17 cellular contexts compared by ENCODE assay signal in the genomic region with DNA sequence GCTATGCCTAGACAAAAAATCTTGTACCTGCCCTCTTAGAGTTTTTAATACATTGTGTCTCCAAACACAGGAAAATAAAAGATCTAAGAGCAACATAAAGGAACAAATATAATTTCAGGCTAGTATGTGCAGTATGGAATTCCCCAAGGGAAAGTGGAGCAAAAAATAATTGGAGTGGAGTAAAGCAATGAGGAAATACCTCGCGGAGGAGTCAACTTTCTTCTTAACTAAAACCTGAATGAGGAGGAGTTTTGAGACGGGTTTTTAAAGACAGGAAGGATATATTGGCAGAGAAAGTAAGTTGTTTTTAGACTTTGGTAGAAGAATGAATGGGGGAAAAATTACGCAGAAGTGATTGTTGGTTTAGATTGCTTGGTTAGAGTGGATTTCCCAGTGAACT. TPM values are rescaled to one million over a fixed set of nuclear protein-coding genes. Genes with fewer than 3 reads are reported as not detected.
DNase-seq lines count a peak whose midpoint lies in the region; ATAC-seq and TF ChIP-seq lines count a peak whose summit lies in the region.
"Had no signal": no experiment of that assay in that cellular context is flagged by ENCODE, and none has a peak within 500 bp of the region (broad histone marks: within the 10 kb centered on the region; RNA-seq: fewer than 3 reads in every experiment).

No MANE protein-coding gene starts in this region.

- no TSS peak for BruUV-seq in PC-9 (replicated peaks; lab: Mats Ljungman, UMichigan)

- H3K4me3 ChIP-seq in PC-9, result no peak overlapping the region
- H3K4me3 ChIP-seq: cardiac muscle cell, vagina had no signal

- H4K20me1 ChIP-seq in PC-9 (ENCODE audit: insufficient read depth), result no peaks in the 10 kb centered on the region

- intact Hi-C loops in PC-9 (cut with micrococcal nuclease; ENCODE audit: unreplicated experiment), result no loop called here

- H2AFZ ChIP-seq in PC-9, result no peak overlapping the region

- no peak overlapping the region for H3K4me2 ChIP-seq in PC-9

- H3K27ac Mint-ChIP-seq in activated T-cell treated with anti-CD3 and anti-CD28 coated beads, Interleukin-2, amount 50 U/mL, for 24 hours, result peak overlapping the region; percentile 37
- peak overlapping the region; percentile 4 to 8 for H3K27ac Mint-ChIP-seq in T-cell
- peak overlapping the region; percentile 6 for H3K27ac Mint-ChIP-seq in stimulated activated naive B cell treated with anti-CD40 and anti-IgM and Interleukin-4, amounts not matched to agents 10 μg/mL and 1 μg/mL and 100 μg/mL, for 72 hours

- H3K79me2 ChIP-seq in PC-9 (ENCODE audit: low read depth), result peaks cover 57% of the 10 kb centered on the region

- peaks cover 94% of the 10 kb centered on the region for H3K36me3 Mint-ChIP-seq in activated T-cell treated with anti-CD3 and anti-CD28 coated beads, Interleukin-2, amount 50 U/mL, for 24 hours (ENCODE audit: low read depth)
- H3K36me3 Mint-ChIP-seq in T-cell, result peaks cover 62% of the 10 kb centered on the region
- peaks cover 48 to 72% of the 10 kb centered on the region in 2 donors for H3K36me3 Mint-ChIP-seq in stimulated activated naive B cell treated with anti-CD40 and anti-IgM and Interleukin-4, amounts not matched to agents 10 μg/mL and 1 μg/mL and 100 μg/mL, for 72 hours

- TF ChIP-seq CTCF in PC-9 (conservative IDR thresholded peaks at IDR 0.05), result no peak

- no peaks in the 10 kb centered on the region for H3K27me3 ChIP-seq in PC-9 (ENCODE audit: insufficient read depth, low read depth)
- H3K27me3 ChIP-seq: cardiac muscle cell, vagina had no signal

- POLR2A ChIA-PET in T-cell (lab: Charles Lee), result no interaction called here
- POLR2A ChIA-PET in PC-9 (lab: Charles Lee; ENCODE audit: unreplicated experiment), result no interaction called here

- peaks cover 20% of the 10 kb centered on the region for H3K9me3 Mint-ChIP-seq in activated T-cell treated with anti-CD3 and anti-CD28 coated beads, Interleukin-2, amount 50 U/mL, for 24 hours
- peaks cover 4 to 21% (median 13%) of the 10 kb centered on the region in 3 donors for H3K9me3 Mint-ChIP-seq in T-cell
- H3K9me3 Mint-ChIP-seq in stimulated activated naive B cell treated with anti-CD40 and anti-IgM and Interleukin-4, amounts not matched to agents 10 μg/mL and 1 μg/mL and 100 μg/mL, for 72 hours, result peaks cover 10 to 25% of the 10 kb centered on the region in 2 donors

- CTCF ChIA-PET in T-cell (lab: Charles Lee), result no interaction called here
- CTCF ChIA-PET in PC-9 (lab: Charles Lee), result no interaction called here

- peaks cover 61% of the 10 kb centered on the region; the same call in 1 of the 2 replicates for H3K36me3 ChIP-seq in PC-9 (ENCODE audit: low read depth)
- H3K36me3 ChIP-seq: cardiac muscle cell, vagina had no signal

- H3F3A ChIP-seq in PC-9 (ENCODE audit: insufficient read depth, low read depth), result peaks cover 6% of the 10 kb centered on the region

- no peak for DNase-seq in activated T-cell treated with anti-CD3 and anti-CD28 coated beads, Interleukin-2, amount 50 U/mL, for 24 hours
- DNase-seq in activated T-cell treated with anti-CD3 and anti-CD28 coated beads, Interleukin-2, amount 50 U/mL, for 1 hour, result no peak
- DNase-seq in T-cell (no peak), dermis blood vessel endothelial cell (peak; percentile 41), PC-9 (no peak)
- DNase-seq in stimulated activated naive B cell treated with anti-CD40 and anti-IgM and Interleukin-4, amounts not matched to agents 10 μg/mL and 1 μg/mL and 100 μg/mL, for 72 hours, result no peak
- DNase-seq in effector CD8-positive, alpha-beta T cell (lab: John Stamatoyannopoulos, UW), result no peak
- DNase-seq: effector CD4-positive, alpha-beta T cell; islet precursor cell; Karpas-422; mesenchymal stem cell; NCI-H1092 treated with DMSO at 0.1 percent for 48 hours; NCI-H2107; NCI-H774 had no signal

- H3K4me1 ChIP-seq in PC-9 (replicated peaks; ENCODE audit: insufficient read depth), result no peaks in the 10 kb centered on the region

- peak overlapping the region; percentile 8 for H3K4me3 Mint-ChIP-seq in activated T-cell treated with anti-CD3 and anti-CD28 coated beads, Interleukin-2, amount 50 U/mL, for 24 hours
- peak overlapping the region in 1 of 3 donors; percentile 43 for H3K4me3 Mint-ChIP-seq in T-cell
- peak overlapping the region in 1 of 2 donors; percentile 8 for H3K4me3 Mint-ChIP-seq in stimulated activated naive B cell treated with anti-CD40 and anti-IgM and Interleukin-4, amounts not matched to agents 10 μg/mL and 1 μg/mL and 100 μg/mL, for 72 hours

- peaks cover 70% of the 10 kb centered on the region for H3K4me1 Mint-ChIP-seq in activated T-cell treated with anti-CD3 and anti-CD28 coated beads, Interleukin-2, amount 50 U/mL, for 24 hours (ENCODE audit: low read depth)
- peaks cover 54 to 64% (median 57%) of the 10 kb centered on the region in 3 donors for H3K4me1 Mint-ChIP-seq in T-cell
- H3K4me1 Mint-ChIP-seq in stimulated activated naive B cell treated with anti-CD40 and anti-IgM and Interleukin-4, amounts not matched to agents 10 μg/mL and 1 μg/mL and 100 μg/mL, for 72 hours, result peaks cover 18 to 45% of the 10 kb centered on the region in 2 donors

- no peak overlapping the region for H3K27ac ChIP-seq in PC-9
- H3K27ac ChIP-seq: vagina had no signal

- H3K27me3 Mint-ChIP-seq in activated T-cell treated with anti-CD3 and anti-CD28 coated beads, Interleukin-2, amount 50 U/mL, for 24 hours, result no peaks in the 10 kb centered on the region
- H3K27me3 Mint-ChIP-seq in T-cell, result no peaks in the 10 kb centered on the region
- H3K27me3 Mint-ChIP-seq in stimulated activated naive B cell treated with anti-CD40 and anti-IgM and Interleukin-4, amounts not matched to agents 10 μg/mL and 1 μg/mL and 100 μg/mL, for 72 hours, result no peaks in the 10 kb centered on the region

- no peaks in the 10 kb centered on the region for H3K9me2 ChIP-seq in PC-9 (ENCODE audit: insufficient read depth)

- H3K9me3 ChIP-seq in PC-9 (ENCODE audit: insufficient read depth, low read depth), result peaks cover 18% of the 10 kb centered on the region; the same call in 1 of the 2 replicates
- H3K9me3 ChIP-seq: vagina had no signal

- ATAC-seq in T-cell (replicated peaks in 1 of 4) (no peak), HG03045 (IDR thresholded peaks at IDR 0.05; ENCODE audit: unreplicated experiment) (no peak)
- peak in 1 of 2 donors; percentile 27 for ATAC-seq in stimulated activated naive B cell treated with anti-CD40 and anti-IgM and Interleukin-4, amounts not matched to agents 10 μg/mL and 1 μg/mL and 100 μg/mL, for 72 hours (replicated peaks)

RNA-seq across cellular contexts. Expression of a gene that starts 14.0 kb away (rescaled TPM):
- total RNA-seq in T-cell (10 to 100 TPM; 20.0 to 73.1 (median 29.5) TPM), dermis blood vessel endothelial cell (19.1 and 19.6 TPM in 2 replicates), PC-9 (2021) (24.2 and 32.6 TPM in 2 replicates)
